In the genomic region with DNA sequence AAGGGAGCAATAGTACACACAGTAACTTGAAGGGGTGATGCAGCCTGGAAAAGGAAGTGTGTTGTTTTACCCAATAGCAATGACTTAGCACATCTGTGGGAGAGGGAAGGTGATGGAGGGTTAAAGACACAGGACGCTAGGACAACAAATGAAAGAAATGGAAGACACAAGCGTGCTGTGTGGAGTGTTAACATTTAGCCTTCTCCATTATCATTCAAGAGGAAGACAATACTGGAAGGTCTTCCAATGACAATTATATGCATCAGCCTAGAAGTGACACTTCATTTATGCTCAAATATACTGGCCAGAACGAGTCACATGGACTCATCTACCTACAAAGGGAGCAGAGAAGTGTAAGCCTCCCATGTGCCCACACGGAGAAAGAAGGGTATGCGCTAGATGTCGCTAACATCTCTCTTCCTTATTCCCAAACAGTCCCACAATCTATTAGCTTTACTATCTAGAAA, we compare ENCODE assay signal across 28 cellular contexts. TPM values are rescaled to one million over a fixed set of nuclear protein-coding genes. Genes with fewer than 3 reads are reported as not detected.
DNase-seq lines count a peak whose midpoint lies in the region; ATAC-seq lines count a peak whose summit lies in the region.
"Had no signal": no experiment of that assay in that cellular context is flagged by ENCODE, and none has a peak within 500 bp of the region (broad histone marks: within the 10 kb centered on the region; RNA-seq: fewer than 3 reads in every experiment).

No MANE protein-coding gene starts in this region.

- H4K5ac ChIP-seq in mesendoderm (ENCODE audit: low read length) = no peak overlapping the region

- no peak overlapping the region for H3K23ac ChIP-seq in mesendoderm (ENCODE audit: low read length)

- no peaks in the 10 kb centered on the region for H3K27me3 ChIP-seq in CD8-positive, alpha-beta memory T cell (ENCODE audit: insufficient read depth, low read length, poor library complexity, severe bottlenecking)
- H3K27me3 ChIP-seq in HUES6 (ENCODE audit: control insufficient read depth, insufficient read depth, low read length) = no peaks in the 10 kb centered on the region
- no peaks in the 10 kb centered on the region for H3K27me3 ChIP-seq in mesendoderm (ENCODE audit: insufficient read depth, low read length, poor library complexity)
- H3K27me3 ChIP-seq: heart right ventricle, ovary, testis, vagina had no signal

- H3K4me1 Mint-ChIP-seq in CD8-positive, alpha-beta memory T cell = no peaks in the 10 kb centered on the region
- H3K4me1 Mint-ChIP-seq: activated naive CD8-positive, alpha-beta T cell treated with anti-CD3 and anti-CD28 coated beads, Interleukin-2, amount 10 ng/mL, durations not matched to agents 7 days and 5 days; immature natural killer cell; naive B cell had no signal

- no peak overlapping the region for H2BK15ac ChIP-seq in mesendoderm (replicated peaks; ENCODE audit: low read depth)

- WGBS in mesendoderm (ENCODE audit: extremely low coverage, insufficient coverage, low lambda C conversion rate) = no CpG with 5 or more reads among the region's 6 CpGs

- H3K9ac ChIP-seq in HUES6 (ENCODE audit: low read length) (no peak overlapping the region), mesendoderm (ENCODE audit: low read length) (no peak overlapping the region)

- H3K9me3 ChIP-seq in CD8-positive, alpha-beta memory T cell (ENCODE audit: low read length) = no peaks in the 10 kb centered on the region
- H3K9me3 ChIP-seq in HUES6 (ENCODE audit: control insufficient read depth, insufficient read depth, low read depth, low read length) = no peaks in the 10 kb centered on the region
- H3K9me3 ChIP-seq: heart right ventricle, ovary, testis, vagina had no signal

- H3K79me2 ChIP-seq in mesendoderm (ENCODE audit: control insufficient read depth, insufficient read depth, low read length) = peaks cover 4% of the 10 kb centered on the region

- H4K8ac ChIP-seq in mesendoderm (ENCODE audit: low read depth, low read length) = no peak overlapping the region

- no peaks in the 10 kb centered on the region for H3K36me3 Mint-ChIP-seq in CD8-positive, alpha-beta memory T cell
- H3K36me3 Mint-ChIP-seq: activated naive CD8-positive, alpha-beta T cell treated with anti-CD3 and anti-CD28 coated beads, Interleukin-2, amount 10 ng/mL, durations not matched to agents 7 days and 5 days; immature natural killer cell; naive B cell had no signal

- H3K36me3 ChIP-seq in CD8-positive, alpha-beta memory T cell (ENCODE audit: insufficient read depth, low read length) = no peaks in the 10 kb centered on the region
- H3K36me3 ChIP-seq in HUES6 (ENCODE audit: control insufficient read depth, insufficient read depth, low read length) = no peaks in the 10 kb centered on the region
- no peaks in the 10 kb centered on the region for H3K36me3 ChIP-seq in mesendoderm (ENCODE audit: control insufficient read depth, insufficient read depth, low read length)
- H3K36me3 ChIP-seq: heart right ventricle, ovary, vagina had no signal

- H2BK5ac ChIP-seq in mesendoderm (ENCODE audit: low read length) = no peak overlapping the region

- no peak overlapping the region for H3K4me3 ChIP-seq in CD8-positive, alpha-beta memory T cell (ENCODE audit: low read length)
- H3K4me3 ChIP-seq in HUES6 (ENCODE audit: low read depth, low read length) (no peak overlapping the region; the same call in 1 of the 2 replicates), mesendoderm (ENCODE audit: low read length) (no peak overlapping the region)
- H3K4me3 ChIP-seq: heart right ventricle, ovary, testis, vagina had no signal

- H3K9me3 Mint-ChIP-seq in CD8-positive, alpha-beta memory T cell = peaks cover 0 to 3% (median 0%) of the 10 kb centered on the region in 5 donors
- H3K9me3 Mint-ChIP-seq: activated CD8-positive, alpha-beta T cell treated with anti-CD3 and anti-CD28 coated beads for 36 hours; activated naive CD8-positive, alpha-beta T cell treated with anti-CD3 and anti-CD28 coated beads, Interleukin-2, amount 10 ng/mL, durations not matched to agents 7 days and 5 days; CD4-positive, alpha-beta T cell; immature natural killer cell; naive B cell had no signal

- no peak for ATAC-seq in HG03457 (IDR thresholded peaks at IDR 0.05; ENCODE audit: unreplicated experiment)
- ATAC-seq: activated CD8-positive, alpha-beta T cell treated with anti-CD3 and anti-CD28 coated beads for 36 hours; left lobe of liver had no signal

- no peak overlapping the region for H3K18ac ChIP-seq in mesendoderm (ENCODE audit: low read length)

- POLR2A ChIA-PET in CD8-positive, alpha-beta memory T cell (lab: Charles Lee) = no interaction called here

- H2BK120ac ChIP-seq in mesendoderm (ENCODE audit: low read depth, low read length) = no peak overlapping the region

- no peak overlapping the region for H3K4ac ChIP-seq in mesendoderm (ENCODE audit: low read depth, low read length)

- no peak overlapping the region for H3K56ac ChIP-seq in mesendoderm (ENCODE audit: low read length)

- H3K4me1 ChIP-seq in CD8-positive, alpha-beta memory T cell (ENCODE audit: insufficient read depth, low read length) = no peaks in the 10 kb centered on the region
- peaks cover 63% of the 10 kb centered on the region for H3K4me1 ChIP-seq in HUES6 (ENCODE audit: control insufficient read depth, insufficient read depth, low read length)
- H3K4me1 ChIP-seq in mesendoderm (ENCODE audit: control insufficient read depth, low read depth, low read length) = peaks cover 18% of the 10 kb centered on the region
- H3K4me1 ChIP-seq: vagina had no signal

- H3K4me3 Mint-ChIP-seq in CD8-positive, alpha-beta memory T cell = no peak overlapping the region
- H3K4me3 Mint-ChIP-seq: activated CD8-positive, alpha-beta T cell treated with anti-CD3 and anti-CD28 coated beads for 36 hours; activated naive CD8-positive, alpha-beta T cell treated with anti-CD3 and anti-CD28 coated beads, Interleukin-2, amount 10 ng/mL, durations not matched to agents 7 days and 5 days; CD4-positive, alpha-beta T cell; immature natural killer cell; naive B cell had no signal

- peaks cover 0 to 12% of the 10 kb centered on the region in 2 donors for H3K27me3 Mint-ChIP-seq in CD8-positive, alpha-beta memory T cell

- H3K27ac ChIP-seq in CD8-positive, alpha-beta memory T cell (ENCODE audit: low read depth, low read length) = peak overlapping the region; percentile 38
- H3K27ac ChIP-seq in HUES6 (ENCODE audit: low read depth, low read length) (peak overlapping the region; percentile 45; the same call in 1 of the 2 replicates), angular gyrus (ENCODE audit: low read depth, low read length) (peak overlapping the region; percentile 42), mesendoderm (ENCODE audit: low read depth, low read length) (no peak overlapping the region)
- H3K27ac ChIP-seq: ovary, RWPE1, testis, vagina had no signal

- CTCF ChIA-PET in CD8-positive, alpha-beta memory T cell (lab: Charles Lee) = no interaction called here

- no peak for DNase-seq in CD8-positive, alpha-beta memory T cell
- no peak for DNase-seq in mesendoderm
- DNase-seq in central memory CD4-positive, alpha-beta T cell = no peak
- DNase-seq in C1 segment of cervical spinal cord (lab: John Stamatoyannopoulos, UW) = no peak
- DNase-seq: activated CD4-positive, CD25-positive, alpha-beta regulatory T cell treated with anti-CD3 and anti-CD28 coated beads, Interleukin-2, amount 50 U/mL, for 72 hours; activated CD8-positive, alpha-beta T cell treated with anti-CD3 and anti-CD28 coated beads for 36 hours; activated effector memory CD4-positive, alpha-beta T cell treated with Interleukin-2 at 50 U/mL for 16 hours; activated naive CD8-positive, alpha-beta T cell treated with anti-CD3 and anti-CD28 coated beads, Interleukin-2, amount 10 ng/mL, durations not matched to agents 7 days and 5 days; activated T-cell treated with anti-CD3 and anti-CD28 coated beads for 4 hours; CD4-positive, alpha-beta T cell; DMS 273 treated with DMSO at 0.1 percent for 48 hours; immature natural killer cell; Kasumi-1; naive B cell; NCI-H1105; NCI-H2029; NCI-H69; ovary; stimulated activated CD4-positive, alpha-beta T cell treated with anti-CD3 and anti-CD28 coated beads, Interleukin-2, amount 100 ng/mL, for 48 hours; stimulated activated naive CD4-positive, alpha-beta T cell; testis had no signal

- peaks cover 5% of the 10 kb centered on the region for H3K79me1 ChIP-seq in mesendoderm (ENCODE audit: low read length)

- H3K4me2 ChIP-seq in mesendoderm (ENCODE audit: low read length) = no peak overlapping the region

- no peak overlapping the region for H3K27ac Mint-ChIP-seq in CD8-positive, alpha-beta memory T cell
- H3K27ac Mint-ChIP-seq: activated CD8-positive, alpha-beta T cell treated with anti-CD3 and anti-CD28 coated beads for 36 hours; activated naive CD8-positive, alpha-beta T cell treated with anti-CD3 and anti-CD28 coated beads, Interleukin-2, amount 10 ng/mL, durations not matched to agents 7 days and 5 days; CD4-positive, alpha-beta T cell; immature natural killer cell; naive B cell had no signal

- H2AK5ac ChIP-seq in mesendoderm (ENCODE audit: low read length) = peak overlapping the region; percentile 1

RNA-seq across cellular contexts. Expression of a gene that starts 20.5 kb away (rescaled TPM):
- total RNA-seq in CD8-positive, alpha-beta memory T cell = under 1 TPM; 0.13 TPM
- not detected for polyA plus RNA-seq in CD8-positive, alpha-beta memory T cell
- 15.7 TPM for polyA plus RNA-seq in mesendoderm (2013, experiment 1 of 2)
- polyA plus RNA-seq in mesendoderm (2013, experiment 2 of 2) = 15.2 TPM
- total RNA-seq: CD4-positive, alpha-beta T cell had no signal
